11 cellular contexts compared by ENCODE assay signal in genomic region chr2:59151805-59152204, GRCh38.
"Had no signal": no experiment of that assay in that cellular context is flagged by ENCODE, and none has a peak within 500 bp of the region (broad histone marks: within the 10 kb centered on the region; RNA-seq: fewer than 3 reads in every experiment).

No MANE protein-coding gene starts in this region.

- H3K9me3 ChIP-seq: HAP-1 had no signal

- H3K36me3 ChIP-seq: HAP-1 had no signal

- H2AFZ ChIP-seq: GM23248 had no signal

- ATAC-seq: GM23338, HCT116 had no signal

- H3K27ac ChIP-seq: GM23248 had no signal

- H3K4me1 ChIP-seq: HAP-1 had no signal

- H3K9ac ChIP-seq: GM23248 had no signal

- FAIRE-seq: H1, H54 had no signal

- DNase-seq: GM23248, GOT3, H7, H9, HCEC 1CT, HFFc6 had no signal

- H3K4me3 ChIP-seq: GM23248, GM23338, HAP-1 had no signal

- H3K4me2 ChIP-seq: GM23338 had no signal
